Comparison of ENCODE assay signal across 22 cellular contexts in the genomic region with DNA sequence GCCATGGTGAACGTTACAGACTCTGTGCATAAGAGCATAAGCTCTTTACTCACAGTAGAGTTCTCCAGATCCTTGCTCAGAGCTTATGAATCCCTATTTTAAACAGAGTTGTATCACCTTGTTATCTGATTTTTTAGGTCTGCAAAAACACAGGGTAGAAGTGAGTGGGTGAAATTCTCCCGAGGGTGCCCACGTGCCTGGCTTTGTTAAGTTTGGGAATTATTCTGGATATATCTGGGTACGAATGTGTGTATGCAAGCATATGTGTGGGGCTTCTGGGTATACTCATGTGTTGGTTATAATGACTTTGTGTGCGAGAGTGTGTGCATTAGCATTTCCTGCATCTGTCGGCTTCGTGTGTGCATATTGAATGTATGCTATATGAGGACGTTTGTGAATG. TPM values are rescaled to one million over a fixed set of nuclear protein-coding genes. Genes with fewer than 3 reads are reported as not detected.
A peak's percentile ranks its signal among the peaks of the same experiment; 100 is the strongest.
DNase-seq lines count a peak whose midpoint lies in the region; ATAC-seq and TF ChIP-seq lines count a peak whose summit lies in the region.
"Had no signal": no experiment of that assay in that cellular context is flagged by ENCODE, and none has a peak within 500 bp of the region (broad histone marks: within the 10 kb centered on the region; RNA-seq: fewer than 3 reads in every experiment).

No MANE protein-coding gene starts in this region.

- no peak for TF ChIP-seq POLR2A in transverse colon (IDR thresholded peaks at IDR 0.05)

- no peak for TF ChIP-seq RAD21 in neural cell (conservative IDR thresholded peaks at IDR 0.05)

- H3K27ac ChIP-seq in cardiac muscle cell (peak overlapping the region; percentile 80), neural cell (ENCODE audit: low read length) (peak overlapping the region; percentile 55), transverse colon (peak overlapping the region in 3 of 4 donors; percentile 26 to 60 (median 59)), coronary artery (no peak overlapping the region)
- H3K27ac ChIP-seq: gastrocnemius medialis, suprapubic skin, uterus had no signal

- H3K9ac ChIP-seq in neural cell (ENCODE audit: low read length) = peak overlapping the region; percentile 42

- H3K9me3 ChIP-seq in cardiac muscle cell (ENCODE audit: low read depth) = no peaks in the 10 kb centered on the region
- no peaks in the 10 kb centered on the region for H3K9me3 ChIP-seq in neural cell (ENCODE audit: low read length)
- no peaks in the 10 kb centered on the region for H3K9me3 ChIP-seq in transverse colon
- H3K9me3 ChIP-seq: gastrocnemius medialis, suprapubic skin, uterus had no signal

- H3K36me3 ChIP-seq in cardiac muscle cell = no peaks in the 10 kb centered on the region
- H3K36me3 ChIP-seq in neural cell (ENCODE audit: insufficient read depth, low read length) = no peaks in the 10 kb centered on the region
- no peaks in the 10 kb centered on the region for H3K36me3 ChIP-seq in transverse colon
- H3K36me3 ChIP-seq: gastrocnemius medialis, suprapubic skin, uterus had no signal

- in situ Hi-C loops in transverse colon (cut with MboI; ENCODE audit: low pct_ligation_motif_present in 1 of 4, low pct_unique_long_range_greater_than_20kb in 1 of 4, low sequenced_read_pairs in 3 of 4) = loop anchor here in 2 of 4 donors (10.0 kb wide), 1 partner anchor 149 kb away; no protein-coding TSS in a partner anchor

- no peak overlapping the region for H2AFZ ChIP-seq in neural cell (ENCODE audit: low read depth, low read length)

- H4K20me1 ChIP-seq in neural cell (ENCODE audit: insufficient read depth) = no peaks in the 10 kb centered on the region

- no peaks in the 10 kb centered on the region for H3F3A ChIP-seq in neural cell (ENCODE audit: insufficient read depth, low read length, poor library complexity, severe bottlenecking)

- peak overlapping the region; percentile 82 for H3K4me2 ChIP-seq in neural cell (ENCODE audit: low read length)

- TF ChIP-seq CTCF in cardiac muscle cell (IDR thresholded peaks at IDR 0.05; ENCODE audit: low read depth, low read length) = no peak
- TF ChIP-seq CTCF in neural cell (IDR thresholded peaks at IDR 0.05; ENCODE audit: poor library complexity, severe bottlenecking) = no peak
- no peak for TF ChIP-seq CTCF in transverse colon (IDR thresholded peaks at IDR 0.05)
- TF ChIP-seq CTCF in coronary artery (IDR thresholded peaks at IDR 0.05) = no peak

- H3K27me3 ChIP-seq in cardiac muscle cell = no peaks in the 10 kb centered on the region
- H3K27me3 ChIP-seq in neural cell (ENCODE audit: insufficient read depth, low read depth, low read length) = no peaks in the 10 kb centered on the region
- H3K27me3 ChIP-seq in transverse colon = no peaks in the 10 kb centered on the region
- H3K27me3 ChIP-seq: gastrocnemius medialis, suprapubic skin, uterus had no signal

- WGBS in transverse colon (ENCODE audit: low coverage in 1 of 2), 2 donors = 73 to 94% methylated on average over 5 to 8 of the region's 8 CpGs

- H3K4me1 ChIP-seq in cardiac muscle cell (ENCODE audit: low read depth) = peaks cover 20% of the 10 kb centered on the region
- H3K4me1 ChIP-seq in transverse colon = peaks cover 0 to 16% (median 7%) of the 10 kb centered on the region in 4 donors
- H3K4me1 ChIP-seq: uterus had no signal

- intact Hi-C loops in Right ventricle myocardium inferior (cut with DNase I) (no loop called here), left ventricle myocardium superior (cut with micrococcal nuclease) (no loop called here), transverse colon (cut with DNase I; ENCODE audit: low total_unique reads) (loop anchor here (5.0 kb wide), 1 partner anchor 57 kb away; the partner anchor contains the start of gene EFR3B)

- H3K4me3 ChIP-seq in cardiac muscle cell (no peak overlapping the region), neural cell (ENCODE audit: low read length) (peak overlapping the region; percentile 55), transverse colon (no peak overlapping the region), coronary artery (no peak overlapping the region)
- H3K4me3 ChIP-seq: gastrocnemius medialis, skin epidermis, suprapubic skin, uterus had no signal

- no peaks in the 10 kb centered on the region for H3K9me2 ChIP-seq in neural cell (ENCODE audit: insufficient read depth, low read length)

- TF ChIP-seq EP300 in neural cell (conservative IDR thresholded peaks at IDR 0.05; ENCODE audit: poor library complexity, severe bottlenecking) = no peak
- TF ChIP-seq EP300 in transverse colon (IDR thresholded peaks at IDR 0.05; ENCODE audit: low read depth) = no peak

- ATAC-seq in Right ventricle myocardium inferior (no peak), left ventricle myocardium superior (peak; percentile 11), HG02970 (IDR thresholded peaks at IDR 0.05; ENCODE audit: low FRiP score, unreplicated experiment) (no peak)
- ATAC-seq: gastrocnemius medialis, Panc1 had no signal

- no peak for DNase-seq in cardiac muscle cell (ENCODE audit: low read depth in 1 of 2, low spot score in 1 of 2)
- no peak for DNase-seq in Right ventricle myocardium inferior (ENCODE audit: missing footprints)
- no peak for DNase-seq in left ventricle myocardium superior
- no peak for DNase-seq in transverse colon
- no peak for DNase-seq in T-helper 1 cell
- no peak for DNase-seq in coronary artery (ENCODE audit: low spot score)
- DNase-seq: activated CD4-positive, alpha-beta T cell treated with anti-CD3 and anti-CD28 coated beads, Interleukin-2, amount 50 U/mL, for 1 hour; activated gamma-delta T cell treated with Interleukin-2 at 50 U/mL for 16 hours; activated T-cell treated with anti-CD3 and anti-CD28 coated beads, Interleukin-2, amount 50 U/mL, for 24 hours; gastrocnemius medialis; HFFc6; NCI-H2107; SHP77 treated with DMSO at 0.1 percent for 48 hours; stimulated activated naive CD4-positive, alpha-beta T cell; T1000 had no signal

- no peaks in the 10 kb centered on the region for H3K79me2 ChIP-seq in neural cell (replicated peaks; ENCODE audit: insufficient read depth, low read length)

TF ChIP-seq in neural cell, 6 proteins besides CTCF, POLR2A, EP300 and RAD21:
- TF ChIP-seq MXI1 (conservative IDR thresholded peaks at IDR 0.05; ENCODE audit: poor library complexity, severe bottlenecking) (no peak), POLR2AphosphoS5 (IDR thresholded peaks at IDR 0.05) (no peak), REST (IDR thresholded peaks at IDR 0.05; ENCODE audit: borderline replicate concordance) (no peak), EZH2 (IDR thresholded peaks at IDR 0.05; ENCODE audit: borderline replicate concordance, insufficient read depth, low read length, poor library complexity, severe bottlenecking) (no peak), TAF1 (IDR thresholded peaks at IDR 0.05; ENCODE audit: low read depth) (no peak), SMC3 (conservative IDR thresholded peaks at IDR 0.05; ENCODE audit: poor library complexity) (no peak)

RNA-seq across cellular contexts. Expression of gene DNAJC27, which starts 13.7 kb away (rescaled TPM):
- total RNA-seq in cardiac muscle cell (8.3 and 11.3 TPM in 2 replicates), Right ventricle myocardium inferior (9.8 TPM), left ventricle myocardium superior (8.6 TPM), transverse colon (1 to 10 TPM; 4.0 to 7.6 (median 5.7) TPM)
- polyA plus RNA-seq in cardiac muscle cell (7.4 and 9.3 TPM in 2 replicates), neural cell (22.4 and 24.0 TPM in 2 replicates)
- polyA minus RNA-seq in neural cell = 25.6 and 32.2 TPM in 2 replicates

RNA-seq across cellular contexts. Expression of gene EFR3B, which starts 56.5 kb away (rescaled TPM):
- 10.0 and 12.9 TPM in 2 replicates for total RNA-seq in cardiac muscle cell
- 8.5 and 9.0 TPM in 2 replicates for polyA plus RNA-seq in cardiac muscle cell
- 4.1 TPM for total RNA-seq in Right ventricle myocardium inferior
- 4.2 TPM for total RNA-seq in left ventricle myocardium superior
- polyA plus RNA-seq in neural cell = 29.3 and 30.6 TPM in 2 replicates
- 81.6 and 88.8 TPM in 2 replicates for polyA minus RNA-seq in neural cell
- 1 to 10 TPM in 2 of 4 donors, under 1 TPM in 2; under 0.01 to 1.4 (median 0.70) TPM for total RNA-seq in transverse colon
- polyA plus RNA-seq: CD14-positive monocyte had no signal

Comparison
In these comparisons a context has a peak if more than half of its experiments do, and no peak if none do; other contexts are left out.
1. H3K27ac ChIP-seq: peak in cardiac muscle cell (single experiment), neural cell (single experiment) and transverse colon (3 of 4); none in coronary artery (0 of 2).